ENCODE assay signal across 1 cellular context in genomic region chr20:4091332-4092135, GRCh38.
TF ChIP-seq lines count a peak whose summit lies in the region.

No MANE protein-coding gene starts in this region.

TF ChIP-seq in H1, 55 proteins besides CTCF, POLR2A, EP300 and RAD21 (continued from another document):
- TF ChIP-seq CHD7 (IDR thresholded peaks at IDR 0.05; ENCODE audit: insufficient replicate concordance, low read length) = no peak
- no peak for TF ChIP-seq KDM5A (IDR thresholded peaks at IDR 0.05; ENCODE audit: low read length)
- peak; percentile 11 for TF ChIP-seq NANOG (IDR thresholded peaks at IDR 0.05; ENCODE audit: insufficient read depth, low read depth, low read length, poor library complexity, severe bottlenecking)
- TF ChIP-seq SIX5 (IDR thresholded peaks at IDR 0.05; ENCODE audit: low read depth, low read length) = no peak
- peak; percentile 64; the same call in 1 of the 2 replicates for TF ChIP-seq GABPA (IDR thresholded peaks at IDR 0.05; ENCODE audit: borderline replicate concordance, insufficient read depth, low read length)
- TF ChIP-seq RXRA (IDR thresholded peaks at IDR 0.05; ENCODE audit: insufficient read depth, low read depth, low read length) = no peak
- TF ChIP-seq SIRT6 (IDR thresholded peaks at IDR 0.05; ENCODE audit: low read length) = no peak
- peak; percentile 48; the same call in 1 of the 2 replicates for TF ChIP-seq YY1 (IDR thresholded peaks at IDR 0.05; ENCODE audit: low read depth, low read length)
- TF ChIP-seq TAF1 (IDR thresholded peaks at IDR 0.05; ENCODE audit: low read depth, low read length) = no peak
- peak; percentile 33 for TF ChIP-seq TAF7 (optimal IDR thresholded peaks at IDR 0.05; ENCODE audit: borderline replicate concordance, low read depth, low read length)
- no peak for TF ChIP-seq BCL11A (IDR thresholded peaks at IDR 0.05; ENCODE audit: low read depth in 2 of 2, low read length in 2 of 2)
- no peak for TF ChIP-seq POLR2AphosphoS5 (IDR thresholded peaks at IDR 0.05; ENCODE audit: low read depth, low read length)
